In the genomic region with DNA sequence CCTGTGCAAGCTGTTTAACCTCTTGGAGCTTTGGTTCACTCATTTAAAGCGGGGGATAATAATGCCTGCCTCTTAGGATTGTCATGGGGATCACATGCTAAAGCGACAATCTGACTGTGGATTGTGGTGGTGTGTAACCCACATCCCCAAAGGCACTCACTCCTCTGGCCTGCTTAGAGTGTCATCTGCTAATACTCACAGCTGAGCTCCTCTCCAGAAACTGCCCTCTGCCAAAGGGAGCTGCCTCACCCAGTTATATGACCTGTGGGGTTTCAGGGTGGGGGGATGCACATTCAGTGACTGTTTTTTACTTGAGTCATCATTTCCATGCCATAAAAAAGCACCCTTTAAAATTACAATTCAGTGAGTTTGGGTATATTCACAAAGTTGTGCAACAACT, we compare ENCODE assay signal across 28 cellular contexts.
DNase-seq lines count a peak whose midpoint lies in the region; ATAC-seq, FAIRE-seq and TF ChIP-seq lines count a peak whose summit lies in the region.
"Had no signal": no experiment of that assay in that cellular context is flagged by ENCODE, and none has a peak within 500 bp of the region (broad histone marks: within the 10 kb centered on the region; RNA-seq: fewer than 3 reads in every experiment).

No MANE protein-coding gene starts in this region.

- FAIRE-seq in HepG2 (lab: Jason Lieb, UNC) = no peak
- FAIRE-seq: A204.1, islet of Langerhans had no signal

- no peak overlapping the region for H3K9ac ChIP-seq in HepG2 (ENCODE audit: insufficient read depth, low read depth, low read length)
- H3K9ac ChIP-seq in PC-3 (ENCODE audit: low read length) = no peak overlapping the region

- H3K4me2 ChIP-seq in HepG2 (ENCODE audit: low read depth, low read length) (no peak overlapping the region), PC-3 (ENCODE audit: low read length) (no peak overlapping the region)

- H3K4me1 ChIP-seq in HepG2 (ENCODE audit: insufficient read depth, low read length) (no peaks in the 10 kb centered on the region), right lobe of liver (no peaks in the 10 kb centered on the region), PC-3 (ENCODE audit: insufficient read depth, low read length) (peaks cover 11% of the 10 kb centered on the region; the same call in 1 of the 2 replicates), vagina (no peaks in the 10 kb centered on the region)
- H3K4me1 ChIP-seq: gastrocnemius medialis, left ventricle myocardium inferior had no signal

- no peak overlapping the region for H3K4me3 ChIP-seq in HepG2 (replicated peaks in 1 of 3; ENCODE audit: insufficient read depth in 1 of 3, low read depth in 2 of 3, low read length in 3 of 3)
- H3K4me3 ChIP-seq in right lobe of liver = no peak overlapping the region
- H3K4me3 ChIP-seq in PC-3 (ENCODE audit: low read length) = no peak overlapping the region
- H3K4me3 ChIP-seq in fibroblast of the aortic adventitia (ENCODE audit: low read depth, low read length) = no peak overlapping the region
- no peak overlapping the region for H3K4me3 ChIP-seq in vagina
- H3K4me3 ChIP-seq: gastrocnemius medialis, left ventricle myocardium inferior had no signal

- ATAC-seq in HepG2 (no peak), right lobe of liver (no peak), PC-3 (peak; percentile 82), HG03469 (IDR thresholded peaks at IDR 0.05; ENCODE audit: unreplicated experiment) (no peak)
- ATAC-seq: gastrocnemius medialis; naive thymus-derived CD4-positive, alpha-beta T cell; stimulated activated effector memory CD8-positive, alpha-beta T cell treated with anti-CD3 and anti-CD28 coated beads, Interleukin-12 subunit alpha, Interleukin-12 subunit beta, amount 100 ng/mL, for 72 hours had no signal

- H3K9me3 ChIP-seq in HepG2 (ENCODE audit: low read length) (no peaks in the 10 kb centered on the region), right lobe of liver (no peaks in the 10 kb centered on the region), PC-3 (ENCODE audit: low read length) (no peaks in the 10 kb centered on the region), vagina (no peaks in the 10 kb centered on the region)
- H3K9me3 ChIP-seq: gastrocnemius medialis, left ventricle myocardium inferior had no signal

- WGBS in HepG2 (ENCODE audit: low lambda C conversion rate) = 29% methylated on average over 2 of the region's 2 CpGs
- no CpG with 5 or more reads among the region's 2 CpGs for WGBS in right lobe of liver (ENCODE audit: insufficient coverage, low coverage, low lambda C conversion rate, missing lambda C conversion rate)

- TF ChIP-seq RAD21 in HepG2 (CRISPR knock-in tag; IDR thresholded peaks at IDR 0.05) = no peak

- H3K27me3 ChIP-seq in HepG2 (ENCODE audit: control insufficient read depth in 1 of 2, insufficient read depth in 2 of 2, low read length in 2 of 2) (peaks cover 0 to 14% of the 10 kb centered on the region in 2 experiments; a peak in 3 of 5 replicates), right lobe of liver (no peaks in the 10 kb centered on the region), PC-3 (ENCODE audit: low read length) (no peaks in the 10 kb centered on the region), vagina (no peaks in the 10 kb centered on the region)
- H3K27me3 ChIP-seq: gastrocnemius medialis had no signal

- no peaks in the 10 kb centered on the region for H3F3A ChIP-seq in PC-3 (ENCODE audit: low read length, unreplicated experiment)

- H3K36me3 ChIP-seq in HepG2 (replicated peaks in 1 of 2; ENCODE audit: control insufficient read depth in 1 of 2, insufficient read depth in 2 of 2, low read length in 2 of 2) = no peaks in the 10 kb centered on the region
- H3K36me3 ChIP-seq in right lobe of liver = no peaks in the 10 kb centered on the region
- no peaks in the 10 kb centered on the region for H3K36me3 ChIP-seq in PC-3 (ENCODE audit: low read depth, low read length)
- H3K36me3 ChIP-seq in vagina = no peaks in the 10 kb centered on the region
- H3K36me3 ChIP-seq: gastrocnemius medialis, left ventricle myocardium inferior had no signal

- CTCF ChIA-PET in HepG2 (lab: Yijun Ruan, JAX; ENCODE audit: low intra/inter-chr PET ratio, low total read pairs) = no interaction called here
- CTCF ChIA-PET in PC-3 (lab: Charles Lee) = no interaction called here

- POLR2A ChIA-PET in HepG2 (lab: Yijun Ruan, JAX) (no interaction called here), PC-3 (lab: Charles Lee; ENCODE audit: unreplicated experiment) (no interaction called here)

- no TSS peak for BruUV-seq in HepG2 (replicated peaks; lab: Mats Ljungman, UMichigan)
- no TSS peak for BruUV-seq in PC-3 (replicated peaks; lab: Mats Ljungman, UMichigan)

- H4K20me1 ChIP-seq in HepG2 (ENCODE audit: insufficient read depth, low read length) (no peaks in the 10 kb centered on the region), PC-3 (ENCODE audit: low read length) (no peaks in the 10 kb centered on the region)

- H3K27ac ChIP-seq in HepG2 (ENCODE audit: extremely low read length, insufficient read depth, low read length) = no peak overlapping the region
- no peak overlapping the region for H3K27ac ChIP-seq in right lobe of liver
- H3K27ac ChIP-seq in PC-3 (ENCODE audit: low read length) = no peak overlapping the region
- no peak overlapping the region for H3K27ac ChIP-seq in vagina
- H3K27ac ChIP-seq: gastrocnemius medialis, left ventricle myocardium inferior, RWPE1 had no signal

- TF ChIP-seq EP300 in HepG2 (IDR thresholded peaks at IDR 0.05; ENCODE audit: low read depth in 2 of 2, low read length in 2 of 2) (no peak), HepG2 (CRISPR knock-in tag; IDR thresholded peaks at IDR 0.05; ENCODE audit: borderline replicate concordance) (no peak)

- H2AFZ ChIP-seq in HepG2 (ENCODE audit: low read length) = no peak overlapping the region
- no peak overlapping the region for H2AFZ ChIP-seq in PC-3 (ENCODE audit: low read length)

- no peaks in the 10 kb centered on the region for H3K9me2 ChIP-seq in PC-3 (replicated peaks; ENCODE audit: low read length)

- no peak for TF ChIP-seq POLR2A in HepG2 (IDR thresholded peaks at IDR 0.05; ENCODE audit: insufficient read depth in 1 of 2, low read depth in 2 of 2, low read length in 2 of 2)
- no peak for TF ChIP-seq POLR2A in right lobe of liver (IDR thresholded peaks at IDR 0.05)
- TF ChIP-seq POLR2A in vagina (IDR thresholded peaks at IDR 0.05) = no peak

- H3K79me2 ChIP-seq in HepG2 (ENCODE audit: insufficient read depth, low read length) (no peaks in the 10 kb centered on the region), PC-3 (ENCODE audit: low read length) (no peaks in the 10 kb centered on the region)

- in situ Hi-C loops in HepG2 (cut with HindIII; ENCODE audit: extremely low pct_ligation_motif_present, low pct_unique_long_range_greater_than_20kb) = no loop called here

- TF ChIP-seq CTCF in HepG2 (CRISPR knock-in tag; IDR thresholded peaks at IDR 0.05) (no peak), right lobe of liver (IDR thresholded peaks at IDR 0.05) (no peak), PC-3 (conservative IDR thresholded peaks at IDR 0.05; ENCODE audit: low read depth, low read length) (no peak), fibroblast of the aortic adventitia (IDR thresholded peaks at IDR 0.05; ENCODE audit: insufficient read depth, low read length) (no peak), vagina (IDR thresholded peaks at IDR 0.05) (no peak)

- intact Hi-C loops in HepG2 (cut with micrococcal nuclease; ENCODE audit: unreplicated experiment) (no loop called here), right lobe of liver (cut with DNase I) (no loop called here), PC-3 (cut with micrococcal nuclease) (loop anchor here (5.0 to 10.0 kb wide), 2 partner anchors 114 to 287 kb away; partner anchors contain the start of gene SPOCK1), vagina (cut with DNase I) (no loop called here)

- DNase-seq in HepG2 (ENCODE audit: low spot score) = no peak
- no peak for DNase-seq in right lobe of liver
- peak; percentile 59 for DNase-seq in PC-3
- DNase-seq in fibroblast of the aortic adventitia (ENCODE audit: low read depth) = peak; percentile 11
- DNase-seq in vagina (ENCODE audit: extremely low spot score in 2 of 2) = peak; percentile 6 to 58
- DNase-seq in NCI-H1048 (lab: John Stamatoyannopoulos, UW) = no peak
- no peak for DNase-seq in iPS-NIHi7 (ENCODE audit: extremely low spot score)
- DNase-seq: activated CD4-positive, alpha-beta T cell treated with anti-CD3 and anti-CD28 coated beads, Interleukin-2, amount 50 U/mL, for 48 hours; activated CD8-positive, alpha-beta memory T cell treated with anti-CD3 and anti-CD28 coated beads, Interleukin-2, amount 50 U/mL, for 48 hours; C1 segment of cervical spinal cord; Calu3; DND-41; gastrocnemius medialis; hippocampal formation; left ventricle myocardium inferior; naive thymus-derived CD4-positive, alpha-beta T cell; NCI-H1105; NCI-H1930; NCI-H345; NCI-H748 treated with DMSO at 0.1 percent for 48 hours; nucleus accumbens; stimulated activated CD4-positive, alpha-beta T cell treated with anti-CD3 and anti-CD28 coated beads, Interleukin-2, amount 100 ng/mL, for 48 hours; substantia nigra had no signal

TF ChIP-seq in HepG2, 621 proteins besides CTCF, POLR2A, EP300 and RAD21:
- no peak for TF ChIP-seq PITX1 (CRISPR knock-in tag; IDR thresholded peaks at IDR 0.05)
- TF ChIP-seq MAFK (conservative IDR thresholded peaks at IDR 0.05 in 1 of 2, IDR thresholded peaks at IDR 0.05 in 1 of 2; ENCODE audit: low read length in 2 of 2) = peak; percentile 8 to 46; a peak in 2 of 4 replicates
- TF ChIP-seq, protein P1, sequence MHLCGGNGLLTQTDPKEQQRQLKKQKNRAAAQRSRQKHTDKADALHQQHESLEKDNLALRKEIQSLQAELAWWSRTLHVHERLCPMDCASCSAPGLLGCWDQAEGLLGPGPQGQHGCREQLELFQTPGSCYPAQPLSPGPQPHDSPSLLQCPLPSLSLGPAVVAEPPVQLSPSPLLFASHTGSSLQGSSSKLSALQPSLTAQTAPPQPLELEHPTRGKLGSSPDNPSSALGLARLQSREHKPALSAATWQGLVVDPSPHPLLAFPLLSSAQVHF (CRISPR knock-in tag; IDR thresholded peaks at IDR 0.05) = no peak
- TF ChIP-seq, protein P2, sequence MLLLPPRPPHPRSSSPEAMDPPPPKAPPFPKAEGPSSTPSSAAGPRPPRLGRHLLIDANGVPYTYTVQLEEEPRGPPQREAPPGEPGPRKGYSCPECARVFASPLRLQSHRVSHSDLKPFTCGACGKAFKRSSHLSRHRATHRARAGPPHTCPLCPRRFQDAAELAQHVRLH (CRISPR knock-in tag; IDR thresholded peaks at IDR 0.05; ENCODE audit: borderline replicate concordance, low read depth) = no peak
- no peak for TF ChIP-seq NBN (conservative IDR thresholded peaks at IDR 0.05)
- TF ChIP-seq KAT8 (CRISPR knock-in tag; IDR thresholded peaks at IDR 0.05) = no peak
- TF ChIP-seq MAFF (IDR thresholded peaks at IDR 0.05; ENCODE audit: low read depth, low read length) = 0 out of 2 replicates have a peak, but pooled peaks have one; percentile 18

Comparison
In these comparisons a context has a peak if more than half of its experiments do, and no peak if none do; other contexts are left out.
1. DNase-seq: peak in PC-3 (single experiment), fibroblast of the aortic adventitia (single experiment) and vagina (2 of 2); none in HepG2 (single experiment), right lobe of liver (0 of 3), NCI-H1048 (single experiment) and iPS-NIHi7 (single experiment).